28 cellular contexts compared by ENCODE assay signal in genomic region chr3:127291114-127291513, GRCh38. TPM values are rescaled to one million over a fixed set of nuclear protein-coding genes. Genes with fewer than 3 reads are reported as not detected.
DNase-seq lines count a peak whose midpoint lies in the region; ATAC-seq and TF ChIP-seq lines count a peak whose summit lies in the region.
"Had no signal": no experiment of that assay in that cellular context is flagged by ENCODE, and none has a peak within 500 bp of the region (broad histone marks: within the 10 kb centered on the region; RNA-seq: fewer than 3 reads in every experiment).

No MANE protein-coding gene starts in this region.

- H3K36me3 Mint-ChIP-seq in WTC11: no peaks in the 10 kb centered on the region; the same call in 1 of the 2 replicates
- H3K36me3 Mint-ChIP-seq: CD14-positive monocyte; CD4-positive, alpha-beta memory T cell; CD4-positive, CD25-positive, alpha-beta regulatory T cell; CD8-positive, alpha-beta memory T cell; CD8-positive, alpha-beta T cell had no signal

- no peak for TF ChIP-seq CTCF in WTC11 (IDR thresholded peaks at IDR 0.05)

- CTCF ChIA-PET in WTC11 (lab: Charles Lee): no interaction called here

- H3K4me3 Mint-ChIP-seq in WTC11: no peak overlapping the region
- H3K4me3 Mint-ChIP-seq: B cell; CD14-positive monocyte; CD4-positive, alpha-beta memory T cell; CD4-positive, alpha-beta T cell; CD4-positive, CD25-positive, alpha-beta regulatory T cell; CD8-positive, alpha-beta T cell had no signal

- peaks cover 38% of the 10 kb centered on the region for H3K9me3 Mint-ChIP-seq in WTC11

- ATAC-seq in WTC11: no peak
- no peak for ATAC-seq in HG02973 (IDR thresholded peaks at IDR 0.05; ENCODE audit: unreplicated experiment)
- ATAC-seq: A549; CD8-positive, alpha-beta T cell had no signal

- no peak for DNase-seq in WTC11 (ENCODE audit: low spot score)
- DNase-seq: 8988T; ACHN; AML-193; BE2C; C1 segment of cervical spinal cord; Caco-2; Calu3; CD4-positive, alpha-beta memory T cell; CD4-positive, alpha-beta T cell; CD4-positive, CD25-positive, alpha-beta regulatory T cell; CD8-positive, alpha-beta memory T cell; CD8-positive, alpha-beta T cell; COR-L47; DMS 273 treated with DMSO at 0.1 percent for 48 hours; DMS153; DMS53; DMS79; DMS79 treated with DMSO at 0.1 percent for 48 hours; DND-41; EL had no signal

- POLR2A ChIA-PET in WTC11 (lab: Charles Lee): no interaction called here

- H3K27me3 Mint-ChIP-seq in WTC11 (ENCODE audit: low read depth): no peaks in the 10 kb centered on the region; the same call in 1 of the 2 replicates

- H3K27ac Mint-ChIP-seq in WTC11: no peak overlapping the region
- H3K27ac Mint-ChIP-seq: B cell; CD14-positive monocyte; CD4-positive, alpha-beta memory T cell; CD4-positive, alpha-beta T cell; CD4-positive, CD25-positive, alpha-beta regulatory T cell; CD8-positive, alpha-beta memory T cell; CD8-positive, alpha-beta T cell had no signal

- no peaks in the 10 kb centered on the region for H3K4me1 Mint-ChIP-seq in WTC11
- H3K4me1 Mint-ChIP-seq: B cell; CD4-positive, alpha-beta memory T cell; CD8-positive, alpha-beta memory T cell had no signal

TF ChIP-seq in WTC11, 78 proteins besides CTCF, POLR2A, EP300 and RAD21:
- TF ChIP-seq HMGA2 (CRISPR knock-in tag; IDR thresholded peaks at IDR 0.05): peak; percentile 92
- no peak for TF ChIP-seq MAX (CRISPR knock-in tag; IDR thresholded peaks at IDR 0.05)
TF ChIP-seq in WTC11: peak in this region for 1.

RNA-seq across cellular contexts. Expression of gene PRR20G, which starts 3.3 kb away (rescaled TPM):
- 0.18 TPM in 1 of 3 replicates, not detected in the others for total RNA-seq in WTC11 (2021)
- total RNA-seq: A172; A673; B cell; Caco-2; Calu3; CD4-positive, alpha-beta memory T cell; CD4-positive, alpha-beta T cell; CD4-positive, CD25-positive, alpha-beta regulatory T cell; CD8-positive, alpha-beta memory T cell; CD8-positive, alpha-beta T cell; Daoy had no signal
